1 cellular context compared by ENCODE assay signal in the genomic region with DNA sequence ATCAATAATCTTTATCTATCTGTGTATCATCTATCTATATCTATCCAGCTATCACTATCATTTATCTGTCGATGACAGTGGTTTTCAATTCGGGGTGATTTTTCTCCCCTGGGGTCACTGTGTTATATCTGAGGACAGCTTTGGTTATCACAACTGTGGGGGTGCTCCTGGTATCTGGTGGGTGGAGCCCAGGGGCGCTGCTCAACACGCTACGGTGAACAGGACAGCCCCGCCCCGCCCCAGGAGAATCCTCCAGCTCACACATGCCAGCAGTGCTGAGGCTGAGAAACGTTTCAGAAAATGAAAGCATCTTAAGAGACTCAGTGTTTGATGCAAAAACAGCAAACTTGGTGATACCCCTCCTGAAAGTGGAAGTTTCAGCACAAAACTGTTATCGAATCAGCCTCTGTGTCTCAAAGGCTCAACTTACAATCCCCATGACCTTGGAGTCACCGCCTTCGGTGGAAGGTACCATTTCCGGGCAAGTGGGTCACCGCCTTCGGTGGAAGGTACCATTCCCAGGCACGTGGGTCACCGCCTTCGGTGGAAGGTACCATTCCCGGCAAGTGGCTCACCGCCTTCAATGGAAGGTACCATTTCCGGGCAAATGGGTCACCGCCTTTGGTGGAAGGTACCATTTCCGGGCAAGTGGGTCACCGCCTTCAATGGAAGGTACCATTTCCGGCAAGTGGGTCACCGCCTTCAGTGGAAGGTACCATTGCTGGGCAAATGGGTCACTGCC.
TF ChIP-seq lines count a peak whose summit lies in the region.

No MANE protein-coding gene starts in this region.

TF ChIP-seq in WTC11, 78 proteins besides CTCF, POLR2A, EP300 and RAD21 (continued from another document):
- TF ChIP-seq ATF3 (CRISPR knock-in tag; conservative IDR thresholded peaks at IDR 0.05): no peak
